In the genomic region with DNA sequence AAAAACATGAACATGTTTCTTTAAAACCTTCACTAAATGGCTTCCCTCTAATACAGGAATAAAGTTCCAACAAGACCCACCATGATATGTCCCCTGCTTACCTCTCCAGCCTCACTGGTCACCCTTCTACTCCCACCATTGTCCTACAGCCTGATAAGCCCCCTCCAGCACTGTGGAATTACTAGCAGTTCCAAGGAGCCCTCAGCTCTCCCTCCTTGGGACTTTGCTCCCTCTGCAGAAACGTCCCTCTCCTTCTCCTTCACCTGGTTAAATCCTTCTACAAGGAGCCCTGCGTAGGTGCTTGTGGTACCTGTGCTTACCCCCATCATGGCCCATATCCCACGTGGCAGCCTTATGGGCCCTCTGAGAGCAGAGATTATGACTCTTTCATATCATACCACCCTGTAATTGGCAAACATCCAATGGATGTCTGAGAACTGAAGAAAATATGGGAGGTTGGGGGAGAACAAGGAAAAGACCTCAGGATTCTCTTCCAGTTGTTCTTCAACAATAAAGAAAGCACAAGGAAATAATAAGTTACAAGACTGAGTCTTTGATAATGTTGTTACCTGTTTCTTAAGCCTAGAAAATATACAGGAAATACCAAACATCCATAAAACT, we compare ENCODE assay signal across 1 cellular context.
TF ChIP-seq lines count a peak whose summit lies in the region.

No MANE protein-coding gene starts in this region.

TF ChIP-seq in IMR-90, 13 proteins besides CTCF, POLR2A, EP300 and RAD21:
- TF ChIP-seq BHLHE40 (IDR thresholded peaks at IDR 0.05; ENCODE audit: low read depth, low read length) (no peak), CEBPB (IDR thresholded peaks at IDR 0.05; ENCODE audit: low read depth, low read length) (no peak), RFX5 (IDR thresholded peaks at IDR 0.05; ENCODE audit: low read depth, low read length) (no peak), FOS (IDR thresholded peaks at IDR 0.05; ENCODE audit: low read depth, low read length) (no peak), NFE2L2 (IDR thresholded peaks at IDR 0.05; ENCODE audit: low read depth, low read length) (no peak), SMC3 (IDR thresholded peaks at IDR 0.05; ENCODE audit: low read depth, low read length) (no peak), RCOR1 (IDR thresholded peaks at IDR 0.05; ENCODE audit: insufficient replicate concordance, low read length) (no peak), MAFK (IDR thresholded peaks at IDR 0.05; ENCODE audit: low read depth, low read length) (no peak)
- TF ChIP-seq, protein P1, sequence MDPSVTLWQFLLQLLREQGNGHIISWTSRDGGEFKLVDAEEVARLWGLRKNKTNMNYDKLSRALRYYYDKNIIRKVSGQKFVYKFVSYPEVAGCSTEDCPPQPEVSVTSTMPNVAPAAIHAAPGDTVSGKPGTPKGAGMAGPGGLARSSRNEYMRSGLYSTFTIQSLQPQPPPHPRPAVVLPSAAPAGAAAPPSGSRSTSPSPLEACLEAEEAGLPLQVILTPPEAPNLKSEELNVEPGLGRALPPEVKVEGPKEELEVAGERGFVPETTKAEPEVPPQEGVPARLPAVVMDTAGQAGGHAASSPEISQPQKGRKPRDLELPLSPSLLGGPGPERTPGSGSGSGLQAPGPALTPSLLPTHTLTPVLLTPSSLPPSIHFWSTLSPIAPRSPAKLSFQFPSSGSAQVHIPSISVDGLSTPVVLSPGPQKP (IDR thresholded peaks at IDR 0.05; ENCODE audit: borderline replicate concordance, low read depth, low read length): no peak
